Comparison of ENCODE assay signal across 3 cellular contexts in the genomic region with DNA sequence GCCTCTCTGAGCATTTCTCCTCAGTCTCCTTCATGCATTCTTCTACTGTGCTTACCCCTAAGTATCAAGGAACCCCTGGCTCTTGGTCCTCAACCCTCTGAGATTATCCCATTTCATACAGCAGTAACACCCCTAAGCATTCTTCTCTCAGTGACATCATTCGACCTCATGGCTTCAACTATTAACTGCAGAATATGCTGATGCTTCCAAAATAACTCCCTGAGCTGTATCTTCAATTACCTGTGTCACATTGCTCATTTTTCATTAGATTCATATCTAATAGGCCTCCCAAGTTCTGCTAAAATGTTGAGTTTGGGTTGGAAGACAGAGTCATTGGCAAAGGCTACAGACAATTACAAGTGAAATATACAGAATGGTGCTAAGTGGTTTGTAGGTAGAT.
TF ChIP-seq lines count a peak whose summit lies in the region.

No MANE protein-coding gene starts in this region.

TF ChIP-seq in HepG2, 621 proteins besides CTCF, POLR2A, EP300 and RAD21:
- TF ChIP-seq U2AF2 (IDR thresholded peaks at IDR 0.05; ENCODE audit: low read depth, low read length) (no peak), BHLHE40 (IDR thresholded peaks at IDR 0.05; ENCODE audit: low read length) (no peak), ZMYM3 (CRISPR knock-in tag; IDR thresholded peaks at IDR 0.05) (no peak), MAFK (conservative IDR thresholded peaks at IDR 0.05 in 1 of 2, IDR thresholded peaks at IDR 0.05 in 1 of 2; ENCODE audit: low read length in 2 of 2) (0 out of 4 replicates have a peak, but pooled peaks have one; percentile 9 to 22), ZNF431 (CRISPR knock-in tag; IDR thresholded peaks at IDR 0.05; ENCODE audit: borderline replicate concordance, low read depth) (no peak)
- TF ChIP-seq, protein P1, sequence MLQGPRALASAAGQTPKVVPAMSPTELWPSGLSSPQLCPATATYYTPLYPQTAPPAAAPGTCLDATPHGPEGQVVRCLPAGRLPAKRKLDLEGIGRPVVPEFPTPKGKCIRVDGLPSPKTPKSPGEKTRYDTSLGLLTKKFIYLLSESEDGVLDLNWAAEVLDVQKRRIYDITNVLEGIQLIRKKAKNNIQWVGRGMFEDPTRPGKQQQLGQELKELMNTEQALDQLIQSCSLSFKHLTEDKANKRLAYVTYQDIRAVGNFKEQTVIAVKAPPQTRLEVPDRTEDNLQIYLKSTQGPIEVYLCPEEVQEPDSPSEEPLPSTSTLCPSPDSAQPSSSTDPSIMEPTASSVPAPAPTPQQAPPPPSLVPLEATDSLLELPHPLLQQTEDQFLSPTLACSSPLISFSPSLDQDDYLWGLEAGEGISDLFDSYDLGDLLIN (CRISPR knock-in tag; IDR thresholded peaks at IDR 0.05; ENCODE audit: borderline replicate concordance), result no peak
- TF ChIP-seq, protein P2, sequence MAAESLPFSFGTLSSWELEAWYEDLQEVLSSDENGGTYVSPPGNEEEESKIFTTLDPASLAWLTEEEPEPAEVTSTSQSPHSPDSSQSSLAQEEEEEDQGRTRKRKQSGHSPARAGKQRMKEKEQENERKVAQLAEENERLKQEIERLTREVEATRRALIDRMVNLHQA (CRISPR knock-in tag; IDR thresholded peaks at IDR 0.05), result no peak

TF ChIP-seq in A549, 52 proteins besides CTCF, POLR2A, EP300 and RAD21:
- TF ChIP-seq CBX2 (IDR thresholded peaks at IDR 0.05; ENCODE audit: borderline replicate concordance, low read depth) (no peak), MAFK (IDR thresholded peaks at IDR 0.05; ENCODE audit: partially characterized antibody) (peak; percentile 51)

TF ChIP-seq in K562, 482 proteins besides CTCF, POLR2A, EP300 and RAD21:
- TF ChIP-seq PHB2 (IDR thresholded peaks at IDR 0.05; ENCODE audit: low read depth), result no peak
- no peak for TF ChIP-seq ZNF263 (CRISPR knock-in tag; IDR thresholded peaks at IDR 0.05; ENCODE audit: borderline replicate concordance)
- peak; percentile 58; the same call in 1 of the 2 replicates for TF ChIP-seq ZNF316 (IDR thresholded peaks at IDR 0.05)
- TF ChIP-seq, protein P3, sequence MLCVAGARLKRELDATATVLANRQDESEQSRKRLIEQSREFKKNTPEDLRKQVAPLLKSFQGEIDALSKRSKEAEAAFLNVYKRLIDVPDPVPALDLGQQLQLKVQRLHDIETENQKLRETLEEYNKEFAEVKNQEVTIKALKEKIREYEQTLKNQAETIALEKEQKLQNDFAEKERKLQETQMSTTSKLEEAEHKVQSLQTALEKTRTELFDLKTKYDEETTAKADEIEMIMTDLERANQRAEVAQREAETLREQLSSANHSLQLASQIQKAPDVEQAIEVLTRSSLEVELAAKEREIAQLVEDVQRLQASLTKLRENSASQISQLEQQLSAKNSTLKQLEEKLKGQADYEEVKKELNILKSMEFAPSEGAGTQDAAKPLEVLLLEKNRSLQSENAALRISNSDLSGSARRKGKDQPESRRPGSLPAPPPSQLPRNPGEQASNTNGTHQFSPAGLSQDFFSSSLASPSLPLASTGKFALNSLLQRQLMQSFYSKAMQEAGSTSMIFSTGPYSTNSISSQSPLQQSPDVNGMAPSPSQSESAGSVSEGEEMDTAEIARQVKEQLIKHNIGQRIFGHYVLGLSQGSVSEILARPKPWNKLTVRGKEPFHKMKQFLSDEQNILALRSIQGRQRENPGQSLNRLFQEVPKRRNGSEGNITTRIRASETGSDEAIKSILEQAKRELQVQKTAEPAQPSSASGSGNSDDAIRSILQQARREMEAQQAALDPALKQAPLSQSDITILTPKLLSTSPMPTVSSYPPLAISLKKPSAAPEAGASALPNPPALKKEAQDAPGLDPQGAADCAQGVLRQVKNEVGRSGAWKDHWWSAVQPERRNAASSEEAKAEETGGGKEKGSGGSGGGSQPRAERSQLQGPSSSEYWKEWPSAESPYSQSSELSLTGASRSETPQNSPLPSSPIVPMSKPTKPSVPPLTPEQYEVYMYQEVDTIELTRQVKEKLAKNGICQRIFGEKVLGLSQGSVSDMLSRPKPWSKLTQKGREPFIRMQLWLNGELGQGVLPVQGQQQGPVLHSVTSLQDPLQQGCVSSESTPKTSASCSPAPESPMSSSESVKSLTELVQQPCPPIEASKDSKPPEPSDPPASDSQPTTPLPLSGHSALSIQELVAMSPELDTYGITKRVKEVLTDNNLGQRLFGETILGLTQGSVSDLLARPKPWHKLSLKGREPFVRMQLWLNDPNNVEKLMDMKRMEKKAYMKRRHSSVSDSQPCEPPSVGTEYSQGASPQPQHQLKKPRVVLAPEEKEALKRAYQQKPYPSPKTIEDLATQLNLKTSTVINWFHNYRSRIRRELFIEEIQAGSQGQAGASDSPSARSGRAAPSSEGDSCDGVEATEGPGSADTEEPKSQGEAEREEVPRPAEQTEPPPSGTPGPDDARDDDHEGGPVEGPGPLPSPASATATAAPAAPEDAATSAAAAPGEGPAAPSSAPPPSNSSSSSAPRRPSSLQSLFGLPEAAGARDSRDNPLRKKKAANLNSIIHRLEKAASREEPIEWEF (CRISPR knock-in tag; IDR thresholded peaks at IDR 0.05), result no peak
- TF ChIP-seq MEF2D (tag; conservative IDR thresholded peaks at IDR 0.05; ENCODE audit: low read depth), result no peak
- TF ChIP-seq SLC30A9 (CRISPR knock-in tag; IDR thresholded peaks at IDR 0.05), result no peak
- TF ChIP-seq, protein P4, sequence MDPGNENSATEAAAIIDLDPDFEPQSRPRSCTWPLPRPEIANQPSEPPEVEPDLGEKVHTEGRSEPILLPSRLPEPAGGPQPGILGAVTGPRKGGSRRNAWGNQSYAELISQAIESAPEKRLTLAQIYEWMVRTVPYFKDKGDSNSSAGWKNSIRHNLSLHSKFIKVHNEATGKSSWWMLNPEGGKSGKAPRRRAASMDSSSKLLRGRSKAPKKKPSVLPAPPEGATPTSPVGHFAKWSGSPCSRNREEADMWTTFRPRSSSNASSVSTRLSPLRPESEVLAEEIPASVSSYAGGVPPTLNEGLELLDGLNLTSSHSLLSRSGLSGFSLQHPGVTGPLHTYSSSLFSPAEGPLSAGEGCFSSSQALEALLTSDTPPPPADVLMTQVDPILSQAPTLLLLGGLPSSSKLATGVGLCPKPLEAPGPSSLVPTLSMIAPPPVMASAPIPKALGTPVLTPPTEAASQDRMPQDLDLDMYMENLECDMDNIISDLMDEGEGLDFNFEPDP (CRISPR knock-in tag; IDR thresholded peaks at IDR 0.05), result no peak
TF ChIP-seq in K562: peak in this region for 1.
